10 cellular contexts compared by ENCODE assay signal in genomic region chrX:70470850-70471289, GRCh38. TPM values are rescaled to one million over a fixed set of nuclear protein-coding genes. Genes with fewer than 3 reads are reported as not detected.
DNase-seq lines count a peak whose midpoint lies in the region; ATAC-seq, FAIRE-seq and TF ChIP-seq lines count a peak whose summit lies in the region.
"Had no signal": no experiment of that assay in that cellular context is flagged by ENCODE, and none has a peak within 500 bp of the region (broad histone marks: within the 10 kb centered on the region; RNA-seq: fewer than 3 reads in every experiment).

No MANE protein-coding gene starts in this region.

- H3K36me3 ChIP-seq in HCT116 (ENCODE audit: control insufficient read depth in 1 of 2, insufficient read depth in 2 of 2, low read length in 2 of 2) (no peaks in the 10 kb centered on the region), kidney (ENCODE audit: control insufficient read depth in 1 of 2, insufficient read depth in 2 of 2, low read length in 2 of 2) (no peaks in the 10 kb centered on the region), Peyer's patch (no peaks in the 10 kb centered on the region)
- H3K36me3 ChIP-seq: vagina had no signal

- no peak for TF ChIP-seq CTCF in HCT116 (IDR thresholded peaks at IDR 0.05 in 2 of 3, conservative IDR thresholded peaks at IDR 0.05 in 1 of 3; ENCODE audit: borderline replicate concordance in 1 of 3, insufficient read depth in 1 of 3, low read depth in 2 of 3, low read length in 2 of 3)
- no peak for TF ChIP-seq CTCF in dorsolateral prefrontal cortex (IDR thresholded peaks at IDR 0.05 in 54 of 56, conservative IDR thresholded peaks at IDR 0.05 in 2 of 56; ENCODE audit: low read depth in 1 of 56, partially characterized antibody in 56 of 56)
- no peak for TF ChIP-seq CTCF in kidney (IDR thresholded peaks at IDR 0.05; ENCODE audit: borderline replicate concordance, extremely low read depth, insufficient read depth)
- TF ChIP-seq CTCF in Peyer's patch (IDR thresholded peaks at IDR 0.05): no peak

- POLR2A ChIA-PET in HCT116 (lab: Charles Lee): no interaction called here

- no peak for TF ChIP-seq RAD21 in HCT116 (IDR thresholded peaks at IDR 0.05; ENCODE audit: low read depth)

- H3K9me3 ChIP-seq in HCT116 (ENCODE audit: control insufficient read depth in 1 of 2, insufficient read depth in 1 of 2, low read depth in 1 of 2, low read length in 2 of 2) (no peaks in the 10 kb centered on the region), kidney (ENCODE audit: control insufficient read depth in 1 of 2, low read length in 2 of 2) (no peaks in the 10 kb centered on the region), Peyer's patch (no peaks in the 10 kb centered on the region)
- H3K9me3 ChIP-seq: vagina had no signal

- CTCF ChIA-PET in HCT116 (lab: Charles Lee): no interaction called here

- no peak for FAIRE-seq in kidney (lab: Jason Lieb, UNC)

- peaks cover 3% of the 10 kb centered on the region; the same call in 1 of the 2 replicates for H3K79me2 ChIP-seq in HCT116 (ENCODE audit: insufficient read depth, low read length)

- no peaks in the 10 kb centered on the region for H4K20me1 ChIP-seq in HCT116 (ENCODE audit: insufficient read depth)

- H3K27ac ChIP-seq in HCT116 (ENCODE audit: low read depth, low read length) (no peak overlapping the region; the same call in 1 of the 2 replicates), dorsolateral prefrontal cortex (no peak overlapping the region), kidney (ENCODE audit: low read depth in 2 of 2, low read length in 2 of 2) (no peak overlapping the region), Peyer's patch (no peak overlapping the region)
- H3K27ac ChIP-seq: vagina had no signal

- H3K9me2 ChIP-seq in HCT116 (ENCODE audit: insufficient read depth): no peaks in the 10 kb centered on the region

- intact Hi-C loops in HCT116 (cut with micrococcal nuclease) (no loop called here), dorsolateral prefrontal cortex (cut with DNase I) (no loop called here), kidney (cut with DNase I) (no loop called here)

- RAD21 ChIA-PET in HCT116 (lab: Charles Lee; ENCODE audit: low non-redundant PET in 1 of 2, low total read pairs in 2 of 2, uncharacterized antibody in 2 of 2, unreplicated experiment in 2 of 2): no interaction called here

- no peak overlapping the region for H2AFZ ChIP-seq in HCT116 (ENCODE audit: low read depth, low read length, poor library complexity, severe bottlenecking)

- H3K4me1 ChIP-seq in HCT116 (ENCODE audit: control insufficient read depth in 1 of 2, insufficient read depth in 2 of 2, low read length in 2 of 2) (peaks cover 21 to 28% of the 10 kb centered on the region in 2 experiments), kidney (ENCODE audit: control insufficient read depth in 1 of 2, insufficient read depth in 1 of 2, low read depth in 1 of 2, low read length in 2 of 2) (no peaks in the 10 kb centered on the region), Peyer's patch (no peaks in the 10 kb centered on the region)
- H3K4me1 ChIP-seq: vagina had no signal

- BruUV-seq in HCT116 (replicated peaks; lab: Mats Ljungman, UMichigan): no TSS peak

- DNase-seq in HCT116 (ENCODE audit: low read depth, low spot score) (no peak), MV-4-11 (lab: John Stamatoyannopoulos, UW) (peak; percentile 77), glomerular visceral epithelial cell (ENCODE audit: extremely low spot score) (peak; percentile 48), dorsolateral prefrontal cortex (no peak), kidney (no peak), Peyer's patch (no peak), NCI-H446 treated with DMSO at 0.1 percent for 48 hours (lab: John Stamatoyannopoulos, UW) (no peak)

- H3K9ac ChIP-seq in HCT116 (ENCODE audit: low read length) (no peak overlapping the region), kidney (ENCODE audit: low read length in 2 of 2) (no peak overlapping the region)

- peak overlapping the region; percentile 45 for H3K4me2 ChIP-seq in HCT116 (ENCODE audit: low read length)

- TF ChIP-seq POLR2A in HCT116 (IDR thresholded peaks at IDR 0.05; ENCODE audit: borderline replicate concordance, extremely low read depth, insufficient read depth, insufficient read length): no peak
- TF ChIP-seq POLR2A in Peyer's patch (IDR thresholded peaks at IDR 0.05): no peak

- H3K27me3 ChIP-seq in HCT116 (ENCODE audit: insufficient read depth, low read length): no peaks in the 10 kb centered on the region
- H3K27me3 ChIP-seq in dorsolateral prefrontal cortex: peaks cover 0 to 66% (median 10%) of the 10 kb centered on the region in 45 donors
- no peaks in the 10 kb centered on the region for H3K27me3 ChIP-seq in Peyer's patch
- H3K27me3 ChIP-seq: vagina had no signal

- no peak overlapping the region for H3K4me3 ChIP-seq in HCT116 (replicated peaks in 1 of 2; ENCODE audit: low read depth in 1 of 2, low read length in 2 of 2)
- H3K4me3 ChIP-seq in dorsolateral prefrontal cortex: no peak overlapping the region
- H3K4me3 ChIP-seq in kidney (ENCODE audit: low read length in 2 of 2): no peak overlapping the region
- H3K4me3 ChIP-seq in Peyer's patch: no peak overlapping the region
- H3K4me3 ChIP-seq: vagina had no signal

- ATAC-seq in GM18520 (IDR thresholded peaks at IDR 0.05; ENCODE audit: unreplicated experiment) (peak; percentile 62), HCT116 (peak; percentile 66)

TF ChIP-seq in HCT116, 20 proteins besides CTCF, POLR2A, EP300 and RAD21:
- TF ChIP-seq FOSL1 (IDR thresholded peaks at IDR 0.05; ENCODE audit: low read depth) (0 out of 2 replicates have a peak, but pooled peaks have one; percentile 10), EGR1 (IDR thresholded peaks at IDR 0.05; ENCODE audit: low read depth) (no peak), CEBPB (IDR thresholded peaks at IDR 0.05; ENCODE audit: low read depth) (peak; percentile 42), SRF (IDR thresholded peaks at IDR 0.05; ENCODE audit: low read depth) (no peak), YY1 (IDR thresholded peaks at IDR 0.05; ENCODE audit: extremely low read depth, insufficient replicate concordance, low read depth, low read length) (no peak), JUND (IDR thresholded peaks at IDR 0.05) (peak; percentile 58), SIN3A (IDR thresholded peaks at IDR 0.05; ENCODE audit: low read depth) (no peak), EZH2 (IDR thresholded peaks at IDR 0.05) (no peak), SP1 (IDR thresholded peaks at IDR 0.05; ENCODE audit: low read depth) (peak; percentile 50), ZFX (IDR thresholded peaks at IDR 0.05) (no peak), ZNF274 (IDR thresholded peaks at IDR 0.05; ENCODE audit: low read depth, low read length) (no peak)
- TF ChIP-seq, protein P1, sequence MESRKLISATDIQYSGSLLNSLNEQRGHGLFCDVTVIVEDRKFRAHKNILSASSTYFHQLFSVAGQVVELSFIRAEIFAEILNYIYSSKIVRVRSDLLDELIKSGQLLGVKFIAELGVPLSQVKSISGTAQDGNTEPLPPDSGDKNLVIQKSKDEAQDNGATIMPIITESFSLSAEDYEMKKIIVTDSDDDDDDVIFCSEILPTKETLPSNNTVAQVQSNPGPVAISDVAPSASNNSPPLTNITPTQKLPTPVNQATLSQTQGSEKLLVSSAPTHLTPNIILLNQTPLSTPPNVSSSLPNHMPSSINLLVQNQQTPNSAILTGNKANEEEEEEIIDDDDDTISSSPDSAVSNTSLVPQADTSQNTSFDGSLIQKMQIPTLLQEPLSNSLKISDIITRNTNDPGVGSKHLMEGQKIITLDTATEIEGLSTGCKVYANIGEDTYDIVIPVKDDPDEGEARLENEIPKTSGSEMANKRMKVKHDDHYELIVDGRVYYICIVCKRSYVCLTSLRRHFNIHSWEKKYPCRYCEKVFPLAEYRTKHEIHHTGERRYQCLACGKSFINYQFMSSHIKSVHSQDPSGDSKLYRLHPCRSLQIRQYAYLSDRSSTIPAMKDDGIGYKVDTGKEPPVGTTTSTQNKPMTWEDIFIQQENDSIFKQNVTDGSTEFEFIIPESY (IDR thresholded peaks at IDR 0.05; ENCODE audit: extremely low read depth, insufficient replicate concordance, low read length): no peak

RNA-seq across cellular contexts. Expression of gene DLG3, which starts 26.2 kb away (rescaled TPM):
- total RNA-seq in HCT116 (2021; ENCODE audit: unreplicated experiment): 48.4 TPM
- 32.2 and 37.8 TPM in 2 replicates for polyA plus RNA-seq in HCT116 (2012)
- total RNA-seq in dorsolateral prefrontal cortex: 10 to 100 TPM; 14.3 to 83.4 (median 53.5) TPM
- total RNA-seq in kidney: 38.3 TPM
- 14.2 TPM for polyA plus RNA-seq in kidney (ENCODE audit: insufficient read depth, low read depth, low replicate concordance)
- 10 to 100 TPM; 33.8 to 58.9 (median 52.8) TPM for total RNA-seq in Peyer's patch

RNA-seq across cellular contexts. Expression of gene GDPD2, which starts 47.8 kb away (rescaled TPM):
- total RNA-seq in HCT116 (2021; ENCODE audit: unreplicated experiment) (not detected), dorsolateral prefrontal cortex (10 to 100 TPM in 12 of 120 experiments, 1 to 10 TPM in 107, under 1 TPM in 1; 0.74 to 14.8 (median 6.0) TPM), kidney (7.0 TPM), Peyer's patch (10 to 100 TPM in 3 of 4 donors, not detected in 1; 37.0 to 84.4 (median 78.8) TPM)
- 0.07 TPM in 1 of 2 replicates, not detected in the other for polyA plus RNA-seq in HCT116 (2012)
- 2.5 TPM for polyA plus RNA-seq in kidney (ENCODE audit: insufficient read depth, low read depth, low replicate concordance)
- total RNA-seq: NCI-H460, vagina had no signal

Comparison
In these comparisons a context has a peak if more than half of its experiments do, and no peak if none do; other contexts are left out.
1. DNase-seq: peak in MV-4-11 (single experiment) and glomerular visceral epithelial cell (single experiment); none in HCT116 (single experiment), dorsolateral prefrontal cortex (0 of 10), kidney (single experiment), Peyer's patch (0 of 3) and NCI-H446 treated with DMSO at 0.1 percent for 48 hours (single experiment).